1 cellular context compared by ENCODE assay signal in genomic region chr1:188281927-188282326, GRCh38.
TF ChIP-seq lines count a peak whose summit lies in the region.

No MANE protein-coding gene starts in this region.

TF ChIP-seq in SK-N-SH, 30 proteins besides CTCF, POLR2A, EP300 and RAD21 (continued from another document):
- peak; percentile 80 for TF ChIP-seq PBX3 (IDR thresholded peaks at IDR 0.05)
- no peak for TF ChIP-seq MAX (IDR thresholded peaks at IDR 0.05; ENCODE audit: low read depth)
- no peak for TF ChIP-seq GATA2 (CRISPR knock-in tag; IDR thresholded peaks at IDR 0.05)
- TF ChIP-seq YY1 (IDR thresholded peaks at IDR 0.05; ENCODE audit: low read depth): no peak
- no peak for TF ChIP-seq MXI1 (IDR thresholded peaks at IDR 0.05; ENCODE audit: low read depth, low read length)
- TF ChIP-seq NFIC (IDR thresholded peaks at IDR 0.05; ENCODE audit: borderline replicate concordance): no peak
- TF ChIP-seq USF2 (IDR thresholded peaks at IDR 0.05; ENCODE audit: borderline replicate concordance, low read depth, low read length): no peak
- no peak for TF ChIP-seq ELF1 (IDR thresholded peaks at IDR 0.05)
- no peak for TF ChIP-seq FOXM1 (IDR thresholded peaks at IDR 0.05; ENCODE audit: low read depth)
